Comparison of ENCODE assay signal across 27 cellular contexts in genomic region chr14:93629636-93630035, GRCh38.
"Had no signal": no experiment of that assay in that cellular context is flagged by ENCODE, and none has a peak within 500 bp of the region (broad histone marks: within the 10 kb centered on the region; RNA-seq: fewer than 3 reads in every experiment).

No MANE protein-coding gene starts in this region.

- ATAC-seq: activated CD4-positive, alpha-beta T cell treated with anti-CD3 and anti-CD28 coated beads for 36 hours; activated CD8-positive, alpha-beta memory T cell treated with anti-CD3 and anti-CD28 coated beads, Interleukin-2, amount 10 ng/mL, durations not matched to agents 7 days and 5 days; activated CD8-positive, alpha-beta T cell treated with anti-CD3 and anti-CD28 coated beads, Interleukin-2, amount 10 ng/mL, durations not matched to agents 7 days and 5 days; activated naive CD4-positive, alpha-beta T cell treated with anti-CD3 and anti-CD28 coated beads, Interleukin-2, amount 50 U/mL, for 72 hours; activated T-cell treated with anti-CD3 and anti-CD28 coated beads, Interleukin-2, amount 50 U/mL, for 72 hours; effector memory CD8-positive, alpha-beta T cell; foreskin keratinocyte; gastrocnemius medialis had no signal

- H3K27me3 ChIP-seq: ascending aorta, brain microvascular endothelial cell, dorsolateral prefrontal cortex, esophagus muscularis mucosa, foreskin keratinocyte, gastrocnemius medialis had no signal

- H3K4me3 ChIP-seq: ascending aorta, coronary artery, dorsolateral prefrontal cortex, esophagus muscularis mucosa, gastrocnemius medialis had no signal

- FAIRE-seq: bronchial epithelial cell, TTC549 had no signal

- H3K4me1 ChIP-seq: ascending aorta, esophagus muscularis mucosa, foreskin keratinocyte, gastrocnemius medialis had no signal

- H3K9me3 ChIP-seq: ascending aorta, esophagus muscularis mucosa, gastrocnemius medialis had no signal

- H3K36me3 ChIP-seq: ascending aorta, brain microvascular endothelial cell, esophagus muscularis mucosa, gastrocnemius medialis had no signal

- DNase-seq: activated CD4-positive, alpha-beta memory T cell treated with anti-CD3 and anti-CD28 coated beads for 36 hours; activated CD4-positive, alpha-beta T cell treated with anti-CD3 and anti-CD28 coated beads for 36 hours; activated CD4-positive, alpha-beta T cell treated with anti-CD3 and anti-CD28 coated beads, Interleukin-2, amount 10 ng/mL, durations not matched to agents 24 days and 14 days; activated CD4-positive, CD25-positive, alpha-beta regulatory T cell; activated CD4-positive, CD25-positive, alpha-beta regulatory T cell treated with anti-CD3 and anti-CD28 coated beads, Interleukin-2, amount 50 U/mL, for 72 hours; activated CD8-positive, alpha-beta memory T cell treated with anti-CD3 and anti-CD28 coated beads, Interleukin-2, amount 10 ng/mL, durations not matched to agents 7 days and 5 days; activated CD8-positive, alpha-beta memory T cell treated with anti-CD3 and anti-CD28 coated beads, Interleukin-2, amount 50 U/mL, for 4 hours; activated CD8-positive, alpha-beta T cell treated with anti-CD3 and anti-CD28 coated beads, Interleukin-2, amount 10 ng/mL, durations not matched to agents 7 days and 5 days; activated gamma-delta T cell; activated naive CD4-positive, alpha-beta T cell; activated naive CD4-positive, alpha-beta T cell treated with anti-CD3 and anti-CD28 coated beads, Interleukin-2, amount 10 ng/mL, durations not matched to agents 7 days and 5 days; activated naive CD8-positive, alpha-beta T cell treated with anti-CD3 and anti-CD28 coated beads, Interleukin-2, amount 10 ng/mL, durations not matched to agents 7 days and 5 days; activated T-cell treated with anti-CD3 and anti-CD28 coated beads, Interleukin-2, amount 50 U/mL, for 24 hours; activated T-cell treated with anti-CD3 and anti-CD28 coated beads, Interleukin-2, amount 50 U/mL, for 72 hours; brain microvascular endothelial cell; dorsolateral prefrontal cortex; effector memory CD8-positive, alpha-beta T cell; erythroblast; foreskin keratinocyte; gastrocnemius medialis; T-helper 2 cell had no signal
